28 cellular contexts compared by ENCODE assay signal in genomic region chr3:19717736-19718135, GRCh38.
"Had no signal": no experiment of that assay in that cellular context is flagged by ENCODE, and none has a peak within 500 bp of the region (broad histone marks: within the 10 kb centered on the region; RNA-seq: fewer than 3 reads in every experiment).

No MANE protein-coding gene starts in this region.

- H3K4me1 Mint-ChIP-seq: natural killer cell; neural progenitor cell; stimulated activated effector memory CD8-positive, alpha-beta T cell treated with anti-CD3 and anti-CD28 coated beads, Interleukin-12 subunit alpha, Interleukin-12 subunit beta, amount 100 ng/mL, for 72 hours; stimulated activated naive B cell treated with anti-CD40 and anti-IgM and Interleukin-4, amounts not matched to agents 10 μg/mL and 1 μg/mL and 100 μg/mL, for 72 hours had no signal

- DNase-seq: natural killer cell; occipital lobe; ovary; posterior cingulate gyrus; psoas muscle; right cardiac atrium; right lobe of liver; sigmoid colon; small intestine; stimulated activated CD4-positive, alpha-beta T cell treated with anti-CD3 and anti-CD28 coated beads, Interleukin-15, amount 100 ng/mL, for 24 hours; stimulated activated CD4-positive, alpha-beta T cell treated with anti-CD3 and anti-CD28 coated beads, Interleukin-2, amount 100 ng/mL, for 24 hours; stimulated activated CD4-positive, alpha-beta T cell treated with anti-CD3 and anti-CD28 coated beads, Interleukin-2, amount 100 ng/mL, for 48 hours; stimulated activated CD4-positive, alpha-beta T cell treated with anti-CD3 and anti-CD28 coated beads, Interleukin-4, amount 100 ng/mL, for 24 hours; stimulated activated naive B cell treated with anti-CD40 and anti-IgM and Interleukin-4, amounts not matched to agents 10 μg/mL and 1 μg/mL and 100 μg/mL, for 72 hours; stimulated activated naive CD4-positive, alpha-beta T cell treated with Interleukin-2 at 50 U/mL for 16 hours; stomach; thyroid gland; trophoblast cell; upper lobe of left lung had no signal

- H3K27ac Mint-ChIP-seq: natural killer cell; nephron; neural progenitor cell; progenitor cell of endocrine pancreas; stimulated activated effector memory CD8-positive, alpha-beta T cell treated with anti-CD3 and anti-CD28 coated beads, Interleukin-12 subunit alpha, Interleukin-12 subunit beta, amount 100 ng/mL, for 72 hours; stimulated activated naive B cell treated with anti-CD40 and anti-IgM and Interleukin-4, amounts not matched to agents 10 μg/mL and 1 μg/mL and 100 μg/mL, for 72 hours; stimulated activated naive CD8-positive, alpha-beta T cell treated with anti-CD3 and anti-CD28 coated beads, Interleukin-15, Interleukin-2, amounts not matched to agents 100 ng/mL and 50 ng/mL, for 24 hours had no signal

- H3K4me3 Mint-ChIP-seq: natural killer cell; nephron; neural progenitor cell; stimulated activated effector memory CD8-positive, alpha-beta T cell treated with anti-CD3 and anti-CD28 coated beads, Interleukin-12 subunit alpha, Interleukin-12 subunit beta, amount 100 ng/mL, for 72 hours; stimulated activated naive B cell treated with anti-CD40 and anti-IgM and Interleukin-4, amounts not matched to agents 10 μg/mL and 1 μg/mL and 100 μg/mL, for 72 hours; stimulated activated naive CD8-positive, alpha-beta T cell treated with anti-CD3 and anti-CD28 coated beads, Interleukin-15, Interleukin-2, amounts not matched to agents 100 ng/mL and 50 ng/mL, for 24 hours had no signal

- ATAC-seq: natural killer cell; psoas muscle; right cardiac atrium; right lobe of liver; stimulated activated effector memory CD8-positive, alpha-beta T cell treated with anti-CD3 and anti-CD28 coated beads, Interleukin-12 subunit alpha, Interleukin-12 subunit beta, amount 100 ng/mL, for 72 hours; stimulated activated naive B cell treated with anti-CD40 and anti-IgM and Interleukin-4, amounts not matched to agents 10 μg/mL and 1 μg/mL and 100 μg/mL, for 72 hours had no signal

- H3K36me3 Mint-ChIP-seq: natural killer cell; neural progenitor cell; stimulated activated effector memory CD8-positive, alpha-beta T cell treated with anti-CD3 and anti-CD28 coated beads, Interleukin-12 subunit alpha, Interleukin-12 subunit beta, amount 100 ng/mL, for 72 hours; stimulated activated naive B cell treated with anti-CD40 and anti-IgM and Interleukin-4, amounts not matched to agents 10 μg/mL and 1 μg/mL and 100 μg/mL, for 72 hours had no signal

- H3K4me3 ChIP-seq: neural progenitor cell, ovary, psoas muscle, right lobe of liver, sigmoid colon, stomach, thoracic aorta, thyroid gland, tibial nerve, upper lobe of left lung, vagina had no signal

- H3K27me3 Mint-ChIP-seq: progenitor cell of endocrine pancreas; stimulated activated naive CD8-positive, alpha-beta T cell treated with anti-CD3 and anti-CD28 coated beads, Interleukin-15, Interleukin-2, amounts not matched to agents 100 ng/mL and 50 ng/mL, for 24 hours had no signal

- FAIRE-seq: small intestine, urothelium cell line had no signal

- H3K9me3 Mint-ChIP-seq: neural progenitor cell; stimulated activated effector memory CD8-positive, alpha-beta T cell treated with anti-CD3 and anti-CD28 coated beads, Interleukin-12 subunit alpha, Interleukin-12 subunit beta, amount 100 ng/mL, for 72 hours; stimulated activated naive B cell treated with anti-CD40 and anti-IgM and Interleukin-4, amounts not matched to agents 10 μg/mL and 1 μg/mL and 100 μg/mL, for 72 hours; stimulated activated naive CD8-positive, alpha-beta T cell treated with anti-CD3 and anti-CD28 coated beads, Interleukin-15, Interleukin-2, amounts not matched to agents 100 ng/mL and 50 ng/mL, for 24 hours had no signal
